Comparison of ENCODE assay signal across 14 cellular contexts in genomic region chr19:49864890-49865289, GRCh38. TPM values are rescaled to one million over a fixed set of nuclear protein-coding genes. Genes with fewer than 3 reads are reported as not detected.
DNase-seq lines count a peak whose midpoint lies in the region; ATAC-seq and TF ChIP-seq lines count a peak whose summit lies in the region.
"Had no signal": no experiment of that assay in that cellular context is flagged by ENCODE, and none has a peak within 500 bp of the region (broad histone marks: within the 10 kb centered on the region; RNA-seq: fewer than 3 reads in every experiment).

No MANE protein-coding gene starts in this region.

- intact Hi-C loops in PC-3 (cut with micrococcal nuclease) = loop anchor here (5.0 kb wide), 1 partner anchor 48 kb away; the partner anchor contains the start of gene MED25
- intact Hi-C loops in transverse colon (cut with DNase I; ENCODE audit: low total_unique reads) = no loop called here

- in situ Hi-C loops in transverse colon (cut with MboI; ENCODE audit: low pct_ligation_motif_present in 1 of 4, low pct_unique_long_range_greater_than_20kb in 1 of 4, low sequenced_read_pairs in 3 of 4) (loop anchor here in 1 of 4 donors (10.0 to 25.0 kb wide), 2 partner anchors 50 to 378 kb away; partner anchors contain the start of genes FUZ, MED25, RPL13A and RPS11), brain microvascular endothelial cell (cut with HindIII; ENCODE audit: low pct_ligation_motif_present, low sequenced_read_pairs) (no loop called here)

- no peak for DNase-seq in activated T-cell treated with anti-CD3 and anti-CD28 coated beads, Interleukin-2, amount 50 U/mL, for 24 hours
- no peak for DNase-seq in activated T-cell treated with anti-CD3 and anti-CD28 coated beads, Interleukin-2, amount 50 U/mL, for 4 hours
- no peak for DNase-seq in PC-3
- no peak for DNase-seq in fibroblast of the aortic adventitia (ENCODE audit: low read depth)
- DNase-seq in transverse colon = no peak
- no peak for DNase-seq in brain microvascular endothelial cell
- no peak for DNase-seq in NCI-H2196 (lab: John Stamatoyannopoulos, UW; ENCODE audit: unreplicated experiment)
- DNase-seq: activated CD4-positive, CD25-positive, alpha-beta regulatory T cell treated with anti-CD3 and anti-CD28 coated beads, Interleukin-2, amount 50 U/mL, for 72 hours had no signal

- peaks cover 17% of the 10 kb centered on the region for H3K4me1 ChIP-seq in PC-3 (ENCODE audit: insufficient read depth, low read length)
- peaks cover 16 to 50% (median 42%) of the 10 kb centered on the region in 4 donors for H3K4me1 ChIP-seq in transverse colon

- H4K20me1 ChIP-seq in PC-3 (ENCODE audit: low read length) = peaks cover 17% of the 10 kb centered on the region

- no peaks in the 10 kb centered on the region for H3K27me3 Mint-ChIP-seq in activated T-cell treated with anti-CD3 and anti-CD28 coated beads, Interleukin-2, amount 50 U/mL, for 24 hours
- no peaks in the 10 kb centered on the region for H3K27me3 Mint-ChIP-seq in activated T-cell treated with anti-CD3 and anti-CD28 coated beads, Interleukin-2, amount 50 U/mL, for 4 hours (ENCODE audit: low read depth)

- no peak overlapping the region for H2AFZ ChIP-seq in PC-3 (ENCODE audit: low read length)

- H3K9me2 ChIP-seq in PC-3 (replicated peaks; ENCODE audit: low read length) = no peaks in the 10 kb centered on the region

- H3K4me3 ChIP-seq in PC-3 (ENCODE audit: low read length) (peak overlapping the region; percentile 90; the same call in 1 of the 2 replicates), fibroblast of the aortic adventitia (ENCODE audit: low read depth, low read length) (peak overlapping the region; percentile 25), transverse colon (no peak overlapping the region), brain microvascular endothelial cell (ENCODE audit: low read depth, low read length) (no peak overlapping the region)
- H3K4me3 ChIP-seq: GM12878 had no signal

- 91% methylated on average over 13 of the region's 13 CpGs; no CpG with 5 or more reads in 1 of the 2 donors for WGBS in transverse colon (ENCODE audit: low coverage in 1 of 2), 2 donors

- peaks cover 41% of the 10 kb centered on the region for H3K79me2 ChIP-seq in PC-3 (ENCODE audit: low read length)

- peak overlapping the region; percentile 97 for H3K4me3 Mint-ChIP-seq in activated T-cell treated with anti-CD3 and anti-CD28 coated beads, Interleukin-2, amount 50 U/mL, for 24 hours
- H3K4me3 Mint-ChIP-seq in activated T-cell treated with anti-CD3 and anti-CD28 coated beads, Interleukin-2, amount 50 U/mL, for 4 hours = no peak overlapping the region
- H3K4me3 Mint-ChIP-seq: neural crest cell had no signal

- H3K36me3 ChIP-seq in PC-3 (ENCODE audit: low read depth, low read length) = peaks cover 37% of the 10 kb centered on the region
- H3K36me3 ChIP-seq in transverse colon = peaks cover 0 to 2% (median 0%) of the 10 kb centered on the region in 4 donors
- H3K36me3 ChIP-seq in brain microvascular endothelial cell (replicated peaks) = peaks cover 41% of the 10 kb centered on the region
- H3K36me3 ChIP-seq: breast epithelium had no signal

- CTCF ChIA-PET in PC-3 (lab: Charles Lee) = interaction anchor here (1.0 kb wide), 1 partner anchor 12 kb away, joined by 3 read pairs; the partner anchor contains the start of genes AKT1S1 and TBC1D17

- H3K4me2 ChIP-seq in PC-3 (ENCODE audit: low read length) = peak overlapping the region; percentile 95

- no peak for ATAC-seq in activated T-cell treated with anti-CD3 and anti-CD28 coated beads, Interleukin-2, amount 50 U/mL, for 4 hours
- ATAC-seq in PC-3 (no peak), GM18517 (IDR thresholded peaks at IDR 0.05; ENCODE audit: unreplicated experiment) (no peak)
- ATAC-seq: GM12878 had no signal

- H3K27ac ChIP-seq in PC-3 (ENCODE audit: low read length) (no peak overlapping the region), transverse colon (peak overlapping the region in 3 of 4 donors; percentile 90 to 96 (median 93)), brain microvascular endothelial cell (no peak overlapping the region)

- peaks cover 36% of the 10 kb centered on the region for H3K4me1 Mint-ChIP-seq in activated T-cell treated with anti-CD3 and anti-CD28 coated beads, Interleukin-2, amount 50 U/mL, for 24 hours (ENCODE audit: low read depth)
- H3K4me1 Mint-ChIP-seq in activated T-cell treated with anti-CD3 and anti-CD28 coated beads, Interleukin-2, amount 50 U/mL, for 4 hours (ENCODE audit: low read depth) = peaks cover 40% of the 10 kb centered on the region

- POLR2A ChIA-PET in PC-3 (lab: Charles Lee; ENCODE audit: unreplicated experiment) = interaction anchor here (0.7 kb wide), 1 partner anchor 15 kb away, joined by 3 read pairs; no protein-coding TSS in a partner anchor

- no peak overlapping the region for H3K27ac Mint-ChIP-seq in activated T-cell treated with anti-CD3 and anti-CD28 coated beads, Interleukin-2, amount 50 U/mL, for 24 hours
- H3K27ac Mint-ChIP-seq: activated T-helper 2 cell treated with anti-CD3 and anti-CD28 coated beads, Interferon-gamma antibody, Interleukin-2, Interleukin-4, amounts not matched to agents 10 μg/mL and 5 μg/mL and 100 μg/mL, durations not matched to agents 14 hours and 24 hours and 36 hours had no signal

- H3K36me3 Mint-ChIP-seq in activated T-cell treated with anti-CD3 and anti-CD28 coated beads, Interleukin-2, amount 50 U/mL, for 24 hours (ENCODE audit: low read depth) = peaks cover 67% of the 10 kb centered on the region
- peaks cover 16% of the 10 kb centered on the region for H3K36me3 Mint-ChIP-seq in activated T-cell treated with anti-CD3 and anti-CD28 coated beads, Interleukin-2, amount 50 U/mL, for 4 hours (ENCODE audit: insufficient read depth)

- TF ChIP-seq EP300 in transverse colon (IDR thresholded peaks at IDR 0.05; ENCODE audit: low read depth) = no peak

- TF ChIP-seq CTCF in PC-3 (conservative IDR thresholded peaks at IDR 0.05; ENCODE audit: low read depth, low read length) (no peak), fibroblast of the aortic adventitia (IDR thresholded peaks at IDR 0.05; ENCODE audit: insufficient read depth, low read length) (no peak), transverse colon (IDR thresholded peaks at IDR 0.05) (no peak), brain microvascular endothelial cell (IDR thresholded peaks at IDR 0.05; ENCODE audit: low read depth, low read length, missing control alignments) (no peak)

- no TSS peak for BruUV-seq in PC-3 (replicated peaks; lab: Mats Ljungman, UMichigan)

- no peaks in the 10 kb centered on the region for H3F3A ChIP-seq in PC-3 (ENCODE audit: low read length, unreplicated experiment)

- H3K9me3 Mint-ChIP-seq in activated T-cell treated with anti-CD3 and anti-CD28 coated beads, Interleukin-2, amount 50 U/mL, for 24 hours = no peaks in the 10 kb centered on the region
- H3K9me3 Mint-ChIP-seq in activated T-cell treated with anti-CD3 and anti-CD28 coated beads, Interleukin-2, amount 50 U/mL, for 4 hours = no peaks in the 10 kb centered on the region
- H3K9me3 Mint-ChIP-seq: activated T-helper 2 cell treated with anti-CD3 and anti-CD28 coated beads, Interferon-gamma antibody, Interleukin-2, Interleukin-4, amounts not matched to agents 10 μg/mL and 5 μg/mL and 100 μg/mL, durations not matched to agents 14 hours and 24 hours and 36 hours; neural crest cell had no signal

- no peak overlapping the region for H3K9ac ChIP-seq in PC-3 (ENCODE audit: low read length)

- TF ChIP-seq POLR2A in transverse colon (IDR thresholded peaks at IDR 0.05) = no peak

- H3K9me3 ChIP-seq in PC-3 (ENCODE audit: low read length) (no peaks in the 10 kb centered on the region), transverse colon (no peaks in the 10 kb centered on the region)
- H3K9me3 ChIP-seq: breast epithelium, tibial nerve had no signal

- no peaks in the 10 kb centered on the region for H3K27me3 ChIP-seq in PC-3 (ENCODE audit: low read length)
- no peaks in the 10 kb centered on the region for H3K27me3 ChIP-seq in transverse colon
- no peaks in the 10 kb centered on the region for H3K27me3 ChIP-seq in brain microvascular endothelial cell (replicated peaks)
- H3K27me3 ChIP-seq: breast epithelium, tibial nerve had no signal

RNA-seq across cellular contexts. Expression of gene PNKP, which starts 2.5 kb away (rescaled TPM):
- total RNA-seq in activated T-cell treated with anti-CD3 and anti-CD28 coated beads, Interleukin-2, amount 50 U/mL, for 4 hours = 100 to 1,000 TPM; 110 to 120 (median 110) TPM
- total RNA-seq in PC-3 (2014; rRNA removed) = 141 and 172 TPM in 2 replicates
- 42.3 and 58.3 TPM in 2 replicates for total RNA-seq in fibroblast of the aortic adventitia (ENCODE audit: low replicate concordance)
- 100 to 1,000 TPM in 2 of 4 donors, 10 to 100 TPM in 2; 60.8 to 128 (median 99.6) TPM for total RNA-seq in transverse colon

RNA-seq across cellular contexts. Expression of gene AKT1S1, which starts 12.3 kb away (rescaled TPM):
- 10 to 100 TPM; 25.3 to 31.6 (median 28.0) TPM for total RNA-seq in activated T-cell treated with anti-CD3 and anti-CD28 coated beads, Interleukin-2, amount 50 U/mL, for 4 hours
- total RNA-seq in PC-3 (2014; rRNA removed) (42.3 and 61.0 TPM in 2 replicates), fibroblast of the aortic adventitia (ENCODE audit: low replicate concordance) (14.4 and 20.6 TPM in 2 replicates), transverse colon (10 to 100 TPM; 15.3 to 29.7 (median 22.7) TPM)

RNA-seq across cellular contexts. Expression of gene TBC1D17, which starts 12.6 kb away (rescaled TPM):
- 10 to 100 TPM; 29.1 to 30.5 (median 29.3) TPM for total RNA-seq in activated T-cell treated with anti-CD3 and anti-CD28 coated beads, Interleukin-2, amount 50 U/mL, for 4 hours
- total RNA-seq in PC-3 (2014; rRNA removed) (17.8 and 18.8 TPM in 2 replicates), fibroblast of the aortic adventitia (ENCODE audit: low replicate concordance) (16.3 and 17.1 TPM in 2 replicates), transverse colon (10 to 100 TPM; 26.4 to 80.8 (median 47.9) TPM)

RNA-seq across cellular contexts. Expression of gene PTOV1, which starts 13.9 kb away (rescaled TPM):
- total RNA-seq in activated T-cell treated with anti-CD3 and anti-CD28 coated beads, Interleukin-2, amount 50 U/mL, for 4 hours = 10 to 100 TPM; 77.8 to 86.3 (median 83.7) TPM
- total RNA-seq in PC-3 (2014; rRNA removed) (138 and 148 TPM in 2 replicates), fibroblast of the aortic adventitia (ENCODE audit: low replicate concordance) (46.2 and 51.2 TPM in 2 replicates), transverse colon (100 to 1,000 TPM in 1 of 4 donors, 10 to 100 TPM in 3; 62.3 to 203 (median 66.8) TPM)

RNA-seq across cellular contexts. Expression of gene IL4I1, which starts 31.8 kb away (rescaled TPM):
- 10 to 100 TPM; 24.7 to 52.7 (median 36.4) TPM for total RNA-seq in activated T-cell treated with anti-CD3 and anti-CD28 coated beads, Interleukin-2, amount 50 U/mL, for 4 hours
- 0.29 and 2.2 TPM in 2 replicates for total RNA-seq in PC-3 (2014; rRNA removed)
- total RNA-seq in fibroblast of the aortic adventitia (ENCODE audit: low replicate concordance) = 1.1 TPM in 1 of 2 replicates, not detected in the other
- 1 to 10 TPM in 1 of 4 donors, not detected in 3; 2.1 TPM for total RNA-seq in transverse colon

Comparison
In these comparisons a context has a peak if more than half of its experiments do, and no peak if none do; other contexts are left out.
1. H3K27ac ChIP-seq: peak in transverse colon (3 of 4); none in PC-3 (single experiment) and brain microvascular endothelial cell (single experiment).
2. H3K4me3 ChIP-seq: peak in PC-3 (single experiment) and fibroblast of the aortic adventitia (single experiment); none in transverse colon (0 of 4) and brain microvascular endothelial cell (single experiment).